18 cellular contexts compared by ENCODE assay signal in the genomic region with DNA sequence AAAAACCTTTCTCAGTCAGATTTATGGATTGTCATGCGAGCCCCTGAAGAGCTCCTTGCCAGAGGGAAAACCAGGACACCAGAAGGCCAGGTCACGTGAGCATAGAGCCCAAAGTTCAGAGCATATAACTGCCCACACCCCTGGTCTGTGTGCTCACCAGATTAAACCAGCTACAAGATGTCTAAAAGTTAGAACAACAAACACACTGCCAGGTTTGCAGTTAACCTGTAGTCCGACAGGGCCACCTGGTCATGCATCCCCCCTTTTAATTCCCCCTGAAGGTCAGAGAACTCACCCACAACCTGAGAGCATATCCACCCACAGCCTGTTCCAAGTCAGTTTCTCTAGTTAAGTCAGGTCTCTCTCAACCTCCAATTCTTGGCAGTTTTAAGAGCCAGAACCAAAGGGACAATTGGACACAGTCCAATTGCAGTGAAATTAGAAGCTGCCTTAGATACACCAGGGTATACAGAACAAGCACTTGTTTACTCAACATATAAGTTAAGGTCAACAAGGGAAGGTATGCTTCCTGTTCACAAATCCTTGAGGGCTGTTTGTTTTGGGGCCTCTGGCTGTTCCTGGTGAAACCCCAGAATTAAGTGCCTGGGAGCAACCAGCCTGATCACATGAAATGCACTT.
DNase-seq lines count a peak whose midpoint lies in the region; ATAC-seq, FAIRE-seq and TF ChIP-seq lines count a peak whose summit lies in the region.
"Had no signal": no experiment of that assay in that cellular context is flagged by ENCODE, and none has a peak within 500 bp of the region (broad histone marks: within the 10 kb centered on the region; RNA-seq: fewer than 3 reads in every experiment).

No MANE protein-coding gene starts in this region.

- intact Hi-C loops in K562 (cut with micrococcal nuclease) = no loop called here
- intact Hi-C loops in CD4-positive, alpha-beta memory T cell (cut with micrococcal nuclease) = no loop called here

- H3K79me2 ChIP-seq in K562 (ENCODE audit: control insufficient read depth, insufficient read depth, low read length) (no peaks in the 10 kb centered on the region), neural progenitor cell (ENCODE audit: low read depth) (no peaks in the 10 kb centered on the region)

- no peak for TF ChIP-seq POLR2A in K562 (conservative IDR thresholded peaks at IDR 0.05)
- no peak for TF ChIP-seq POLR2A in gastroesophageal sphincter (IDR thresholded peaks at IDR 0.05)

- no peak for TF ChIP-seq CTCF in K562 (IDR thresholded peaks at IDR 0.05 in 2 of 3, conservative IDR thresholded peaks at IDR 0.05 in 1 of 3; ENCODE audit: insufficient read depth in 2 of 3, low read depth in 1 of 3, low read length in 3 of 3)
- no peak for TF ChIP-seq CTCF in neural progenitor cell (IDR thresholded peaks at IDR 0.05)
- TF ChIP-seq CTCF in gastroesophageal sphincter (IDR thresholded peaks at IDR 0.05) = no peak

- no peaks in the 10 kb centered on the region for H3K9me1 ChIP-seq in K562 (ENCODE audit: control insufficient read depth, insufficient read depth, low read length)

- no peak overlapping the region for H2AFZ ChIP-seq in K562 (ENCODE audit: low read depth, low read length)
- no peak overlapping the region for H2AFZ ChIP-seq in neural progenitor cell (replicated peaks)

- WGBS in K562 (ENCODE audit: insufficient coverage, low coverage, missing lambda C conversion rate) = 0% methylated on average over 3 of the region's 3 CpGs
- WGBS in gastroesophageal sphincter (ENCODE audit: low coverage in 1 of 2), 2 donors = 63 to 68% methylated on average over 2 of the region's 3 CpGs

- TF ChIP-seq EP300 in K562 (IDR thresholded peaks at IDR 0.05; ENCODE audit: low read length) (no peak), gastroesophageal sphincter (IDR thresholded peaks at IDR 0.05) (no peak)

- CTCF ChIA-PET in K562 (lab: Yijun Ruan, JAX; ENCODE audit: low intra/inter-chr PET ratio) = no interaction called here
- CTCF ChIA-PET in CD4-positive, alpha-beta memory T cell (lab: Charles Lee; ENCODE audit: partially characterized antibody) = no interaction called here

- H3K9ac ChIP-seq in K562 (ENCODE audit: insufficient read depth in 1 of 2, low read depth in 2 of 2, low read length in 2 of 2) = no peak overlapping the region
- H3K9ac ChIP-seq in neural progenitor cell = no peak overlapping the region

- POLR2A ChIA-PET in K562 (lab: Yijun Ruan, JAX) = no interaction called here
- POLR2A ChIA-PET in CD4-positive, alpha-beta memory T cell (lab: Charles Lee; ENCODE audit: partially characterized antibody) = no interaction called here

- H3K27me3 ChIP-seq in K562 (ENCODE audit: control insufficient read depth in 2 of 2, insufficient read depth in 2 of 2, low read length in 2 of 2) = peaks cover 0 to 5% of the 10 kb centered on the region in 2 experiments; a peak in 2 of 5 replicates
- H3K27me3 ChIP-seq in neural progenitor cell = no peaks in the 10 kb centered on the region
- no peaks in the 10 kb centered on the region for H3K27me3 ChIP-seq in gastroesophageal sphincter
- H3K27me3 ChIP-seq in CD4-positive, alpha-beta memory T cell (ENCODE audit: insufficient read depth, low read length) = no peaks in the 10 kb centered on the region

- H3K36me3 Mint-ChIP-seq in neural progenitor cell = no peaks in the 10 kb centered on the region
- H3K36me3 Mint-ChIP-seq in CD4-positive, alpha-beta memory T cell = no peaks in the 10 kb centered on the region
- H3K36me3 Mint-ChIP-seq: memory B cell had no signal

- H3K4me3 ChIP-seq in K562 (no peak overlapping the region), neural progenitor cell (no peak overlapping the region), gastroesophageal sphincter (no peak overlapping the region)
- no peak overlapping the region for H3K4me3 ChIP-seq in CD4-positive, alpha-beta memory T cell (ENCODE audit: low read length in 2 of 2)
- H3K4me3 ChIP-seq: thoracic aorta had no signal

- peak; percentile 24 for DNase-seq in DMS79 treated with DMSO at 0.1 percent for 48 hours (lab: John Stamatoyannopoulos, UW)
- peak; percentile 43 for DNase-seq in NCI-H1092 treated with DMSO at 0.1 percent for 48 hours (lab: John Stamatoyannopoulos, UW)
- DNase-seq in K562 (ENCODE audit: extremely low read depth in 1 of 4, low spot score in 3 of 4) = no peak
- no peak for DNase-seq in neural progenitor cell (ENCODE audit: low spot score)
- DNase-seq in caudate nucleus (lab: John Stamatoyannopoulos, UW) = no peak
- DNase-seq in SKM-1 treated with dmso at 0.1 percent for 144 hours (lab: John Stamatoyannopoulos, UW; ENCODE audit: unreplicated experiment) = no peak
- no peak for DNase-seq in CD4-positive, alpha-beta memory T cell
- DNase-seq: activated CD8-positive, alpha-beta memory T cell treated with anti-CD3 and anti-CD28 coated beads, Interleukin-2, amount 50 U/mL, for 4 hours; activated gamma-delta T cell; Right ventricle myocardium superior; stimulated activated CD4-positive, alpha-beta T cell treated with anti-CD3 and anti-CD28 coated beads, Interleukin-4, amount 100 ng/mL, for 1 hour; T-helper 2 cell had no signal

- H3K4me2 ChIP-seq in K562 (ENCODE audit: insufficient read depth, low read length) = no peak overlapping the region
- H3K4me2 ChIP-seq in neural progenitor cell = peak overlapping the region; percentile 31

- BruUV-seq in K562 (replicated peaks; lab: Mats Ljungman, UMichigan) = no TSS peak

- H3K36me3 ChIP-seq in K562 (ENCODE audit: control insufficient read depth, insufficient read depth, low read length) = no peaks in the 10 kb centered on the region
- no peaks in the 10 kb centered on the region for H3K36me3 ChIP-seq in neural progenitor cell
- no peaks in the 10 kb centered on the region for H3K36me3 ChIP-seq in gastroesophageal sphincter
- H3K36me3 ChIP-seq in CD4-positive, alpha-beta memory T cell (ENCODE audit: insufficient read depth, low read length) = no peaks in the 10 kb centered on the region
- H3K36me3 ChIP-seq: thoracic aorta had no signal

- ATAC-seq in K562 (no peak), gastroesophageal sphincter (no peak)

- no peak for FAIRE-seq in K562 (lab: Jason Lieb, UNC)
- FAIRE-seq: endothelial cell of umbilical vein, GM18507, HTR-8/SVneo had no signal

- in situ Hi-C loops in K562 (cut with MboI) = no loop called here

- H3K9me3 Mint-ChIP-seq in neural progenitor cell = no peaks in the 10 kb centered on the region
- H3K9me3 Mint-ChIP-seq in CD4-positive, alpha-beta memory T cell = peaks cover 0 to 4% (median 3%) of the 10 kb centered on the region in 8 donors

- H3K9me3 ChIP-seq in K562 (replicated peaks; ENCODE audit: control insufficient read depth, insufficient read depth, low read depth, low read length) (no peaks in the 10 kb centered on the region), neural progenitor cell (ENCODE audit: low read depth) (no peaks in the 10 kb centered on the region), gastroesophageal sphincter (no peaks in the 10 kb centered on the region)
- H3K9me3 ChIP-seq in CD4-positive, alpha-beta memory T cell (ENCODE audit: control insufficient read depth in 1 of 2, low read length in 2 of 2) = no peaks in the 10 kb centered on the region
- H3K9me3 ChIP-seq: thoracic aorta had no signal

- H3F3A ChIP-seq in neural progenitor cell (ENCODE audit: low read depth) = peaks cover 8% of the 10 kb centered on the region

- H4K20me1 ChIP-seq in K562 (replicated peaks; ENCODE audit: control insufficient read depth, insufficient read depth, low read length) = no peaks in the 10 kb centered on the region
- H4K20me1 ChIP-seq in neural progenitor cell (ENCODE audit: low read depth) = no peaks in the 10 kb centered on the region

- peaks cover 18% of the 10 kb centered on the region for H3K4me1 Mint-ChIP-seq in neural progenitor cell
- H3K4me1 Mint-ChIP-seq in CD4-positive, alpha-beta memory T cell = no peaks in the 10 kb centered on the region
- H3K4me1 Mint-ChIP-seq: memory B cell had no signal

- TF ChIP-seq RAD21 in K562 (CRISPR knock-in tag; conservative IDR thresholded peaks at IDR 0.05 in 1 of 2, IDR thresholded peaks at IDR 0.05 in 1 of 2) = no peak

- peaks cover 2% of the 10 kb centered on the region for H3K27me3 Mint-ChIP-seq in neural progenitor cell (ENCODE audit: insufficient read depth, low read depth)
- H3K27me3 Mint-ChIP-seq in CD4-positive, alpha-beta memory T cell = no peaks in the 10 kb centered on the region
- H3K27me3 Mint-ChIP-seq: memory B cell had no signal

- H3K4me1 ChIP-seq in K562 (replicated peaks in 1 of 2; ENCODE audit: control insufficient read depth in 2 of 2, insufficient read depth in 2 of 2, low read length in 2 of 2) (no peaks in the 10 kb centered on the region), neural progenitor cell (peaks cover 34% of the 10 kb centered on the region), gastroesophageal sphincter (no peaks in the 10 kb centered on the region)
- no peaks in the 10 kb centered on the region for H3K4me1 ChIP-seq in CD4-positive, alpha-beta memory T cell (ENCODE audit: insufficient read depth, low read length)

- H3K27ac ChIP-seq in K562 (ENCODE audit: extremely low read depth, low read depth, low read length) = no peak overlapping the region
- H3K27ac ChIP-seq in neural progenitor cell = peak overlapping the region; percentile 2
- H3K27ac ChIP-seq in gastroesophageal sphincter = no peak overlapping the region
- no peak overlapping the region for H3K27ac ChIP-seq in caudate nucleus (ENCODE audit: low read depth, low read length)
- no peak overlapping the region for H3K27ac ChIP-seq in CD4-positive, alpha-beta memory T cell (ENCODE audit: low read depth, low read length)
- H3K27ac ChIP-seq: thoracic aorta had no signal

- no peak overlapping the region for H3K27ac Mint-ChIP-seq in neural progenitor cell
- no peak overlapping the region for H3K27ac Mint-ChIP-seq in CD4-positive, alpha-beta memory T cell
- H3K27ac Mint-ChIP-seq: memory B cell had no signal

- no peak overlapping the region for H3K4me3 Mint-ChIP-seq in neural progenitor cell
- H3K4me3 Mint-ChIP-seq in CD4-positive, alpha-beta memory T cell = no peak overlapping the region
- H3K4me3 Mint-ChIP-seq: memory B cell had no signal

TF ChIP-seq in K562, 482 proteins besides CTCF, POLR2A, EP300 and RAD21:
- TF ChIP-seq, protein P1, sequence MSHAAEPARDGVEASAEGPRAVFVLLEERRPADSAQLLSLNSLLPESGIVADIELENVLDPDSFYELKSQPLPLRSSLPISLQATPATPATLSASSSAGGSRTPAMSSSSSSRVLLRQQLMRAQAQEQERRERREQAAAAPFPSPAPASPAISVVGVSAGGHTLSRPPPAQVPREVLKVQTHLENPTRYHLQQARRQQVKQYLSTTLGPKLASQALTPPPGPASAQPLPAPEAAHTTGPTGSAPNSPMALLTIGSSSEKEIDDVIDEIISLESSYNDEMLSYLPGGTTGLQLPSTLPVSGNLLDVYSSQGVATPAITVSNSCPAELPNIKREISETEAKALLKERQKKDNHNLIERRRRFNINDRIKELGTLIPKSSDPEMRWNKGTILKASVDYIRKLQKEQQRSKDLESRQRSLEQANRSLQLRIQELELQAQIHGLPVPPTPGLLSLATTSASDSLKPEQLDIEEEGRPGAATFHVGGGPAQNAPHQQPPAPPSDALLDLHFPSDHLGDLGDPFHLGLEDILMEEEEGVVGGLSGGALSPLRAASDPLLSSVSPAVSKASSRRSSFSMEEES (CRISPR knock-in tag; IDR thresholded peaks at IDR 0.05) = peak; percentile 21; the same call in 1 of the 2 replicates
- TF ChIP-seq KLF1 (tag; IDR thresholded peaks at IDR 0.05) = no peak

Comparison
In these comparisons a context has a peak if more than half of its experiments do, and no peak if none do; other contexts are left out.
1. DNase-seq: peak in DMS79 treated with DMSO at 0.1 percent for 48 hours (single experiment) and NCI-H1092 treated with DMSO at 0.1 percent for 48 hours (single experiment); none in K562 (0 of 4), neural progenitor cell (single experiment), caudate nucleus (0 of 61), SKM-1 treated with dmso at 0.1 percent for 144 hours (single experiment) and CD4-positive, alpha-beta memory T cell (0 of 5).